In genomic region chr14:74144789-74145188, GRCh38 we compare ENCODE assay signal across 1 cellular context.
TF ChIP-seq lines count a peak whose summit lies in the region.

No MANE protein-coding gene starts in this region.

TF ChIP-seq in HepG2, 621 proteins besides CTCF, POLR2A, EP300 and RAD21 (continued from another document):
- TF ChIP-seq, protein P1, sequence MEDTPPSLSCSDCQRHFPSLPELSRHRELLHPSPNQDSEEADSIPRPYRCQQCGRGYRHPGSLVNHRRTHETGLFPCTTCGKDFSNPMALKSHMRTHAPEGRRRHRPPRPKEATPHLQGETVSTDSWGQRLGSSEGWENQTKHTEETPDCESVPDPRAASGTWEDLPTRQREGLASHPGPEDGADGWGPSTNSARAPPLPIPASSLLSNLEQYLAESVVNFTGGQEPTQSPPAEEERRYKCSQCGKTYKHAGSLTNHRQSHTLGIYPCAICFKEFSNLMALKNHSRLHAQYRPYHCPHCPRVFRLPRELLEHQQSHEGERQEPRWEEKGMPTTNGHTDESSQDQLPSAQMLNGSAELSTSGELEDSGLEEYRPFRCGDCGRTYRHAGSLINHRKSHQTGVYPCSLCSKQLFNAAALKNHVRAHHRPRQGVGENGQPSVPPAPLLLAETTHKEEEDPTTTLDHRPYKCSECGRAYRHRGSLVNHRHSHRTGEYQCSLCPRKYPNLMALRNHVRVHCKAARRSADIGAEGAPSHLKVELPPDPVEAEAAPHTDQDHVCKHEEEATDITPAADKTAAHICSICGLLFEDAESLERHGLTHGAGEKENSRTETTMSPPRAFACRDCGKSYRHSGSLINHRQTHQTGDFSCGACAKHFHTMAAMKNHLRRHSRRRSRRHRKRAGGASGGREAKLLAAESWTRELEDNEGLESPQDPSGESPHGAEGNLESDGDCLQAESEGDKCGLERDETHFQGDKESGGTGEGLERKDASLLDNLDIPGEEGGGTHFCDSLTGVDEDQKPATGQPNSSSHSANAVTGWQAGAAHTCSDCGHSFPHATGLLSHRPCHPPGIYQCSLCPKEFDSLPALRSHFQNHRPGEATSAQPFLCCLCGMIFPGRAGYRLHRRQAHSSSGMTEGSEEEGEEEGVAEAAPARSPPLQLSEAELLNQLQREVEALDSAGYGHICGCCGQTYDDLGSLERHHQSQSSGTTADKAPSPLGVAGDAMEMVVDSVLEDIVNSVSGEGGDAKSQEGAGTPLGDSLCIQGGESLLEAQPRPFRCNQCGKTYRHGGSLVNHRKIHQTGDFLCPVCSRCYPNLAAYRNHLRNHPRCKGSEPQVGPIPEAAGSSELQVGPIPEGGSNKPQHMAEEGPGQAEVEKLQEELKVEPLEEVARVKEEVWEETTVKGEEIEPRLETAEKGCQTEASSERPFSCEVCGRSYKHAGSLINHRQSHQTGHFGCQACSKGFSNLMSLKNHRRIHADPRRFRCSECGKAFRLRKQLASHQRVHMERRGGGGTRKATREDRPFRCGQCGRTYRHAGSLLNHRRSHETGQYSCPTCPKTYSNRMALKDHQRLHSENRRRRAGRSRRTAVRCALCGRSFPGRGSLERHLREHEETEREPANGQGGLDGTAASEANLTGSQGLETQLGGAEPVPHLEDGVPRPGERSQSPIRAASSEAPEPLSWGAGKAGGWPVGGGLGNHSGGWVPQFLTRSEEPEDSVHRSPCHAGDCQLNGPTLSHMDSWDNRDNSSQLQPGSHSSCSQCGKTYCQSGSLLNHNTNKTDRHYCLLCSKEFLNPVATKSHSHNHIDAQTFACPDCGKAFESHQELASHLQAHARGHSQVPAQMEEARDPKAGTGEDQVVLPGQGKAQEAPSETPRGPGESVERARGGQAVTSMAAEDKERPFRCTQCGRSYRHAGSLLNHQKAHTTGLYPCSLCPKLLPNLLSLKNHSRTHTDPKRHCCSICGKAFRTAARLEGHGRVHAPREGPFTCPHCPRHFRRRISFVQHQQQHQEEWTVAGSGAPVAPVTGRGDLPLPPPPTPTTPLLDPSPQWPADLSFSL (CRISPR knock-in tag; IDR thresholded peaks at IDR 0.05) = peak; percentile 58; the same call in 1 of the 2 replicates
- TF ChIP-seq SOX6 (IDR thresholded peaks at IDR 0.05) (no peak), SOX6 (CRISPR knock-in tag; IDR thresholded peaks at IDR 0.05) (peak; percentile 82), TBX3 (IDR thresholded peaks at IDR 0.05; ENCODE audit: borderline replicate concordance) (peak; percentile 67; the same call in 1 of the 2 replicates), ARID5B (CRISPR knock-in tag; IDR thresholded peaks at IDR 0.05) (peak; percentile 48), SOX5 (CRISPR knock-in tag; IDR thresholded peaks at IDR 0.05; ENCODE audit: borderline replicate concordance) (peak; percentile 93), FOXA1 (IDR thresholded peaks at IDR 0.05) (no peak), FOXA1 (CRISPR knock-in tag; IDR thresholded peaks at IDR 0.05) (0 out of 2 replicates have a peak, but pooled peaks have one; percentile 18), NR3C1 (CRISPR knock-in tag; IDR thresholded peaks at IDR 0.05) (no peak), ZNF530 (CRISPR knock-in tag; IDR thresholded peaks at IDR 0.05; ENCODE audit: low read depth) (no peak), NR2F1 (CRISPR knock-in tag; IDR thresholded peaks at IDR 0.05) (no peak), CEBPG (CRISPR knock-in tag; IDR thresholded peaks at IDR 0.05) (peak; percentile 42; the same call in 1 of the 2 replicates)
- TF ChIP-seq, protein P2, sequence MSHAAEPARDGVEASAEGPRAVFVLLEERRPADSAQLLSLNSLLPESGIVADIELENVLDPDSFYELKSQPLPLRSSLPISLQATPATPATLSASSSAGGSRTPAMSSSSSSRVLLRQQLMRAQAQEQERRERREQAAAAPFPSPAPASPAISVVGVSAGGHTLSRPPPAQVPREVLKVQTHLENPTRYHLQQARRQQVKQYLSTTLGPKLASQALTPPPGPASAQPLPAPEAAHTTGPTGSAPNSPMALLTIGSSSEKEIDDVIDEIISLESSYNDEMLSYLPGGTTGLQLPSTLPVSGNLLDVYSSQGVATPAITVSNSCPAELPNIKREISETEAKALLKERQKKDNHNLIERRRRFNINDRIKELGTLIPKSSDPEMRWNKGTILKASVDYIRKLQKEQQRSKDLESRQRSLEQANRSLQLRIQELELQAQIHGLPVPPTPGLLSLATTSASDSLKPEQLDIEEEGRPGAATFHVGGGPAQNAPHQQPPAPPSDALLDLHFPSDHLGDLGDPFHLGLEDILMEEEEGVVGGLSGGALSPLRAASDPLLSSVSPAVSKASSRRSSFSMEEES (CRISPR knock-in tag; IDR thresholded peaks at IDR 0.05) = peak; percentile 85
